Comparison of ENCODE assay signal across 24 cellular contexts in the genomic region with DNA sequence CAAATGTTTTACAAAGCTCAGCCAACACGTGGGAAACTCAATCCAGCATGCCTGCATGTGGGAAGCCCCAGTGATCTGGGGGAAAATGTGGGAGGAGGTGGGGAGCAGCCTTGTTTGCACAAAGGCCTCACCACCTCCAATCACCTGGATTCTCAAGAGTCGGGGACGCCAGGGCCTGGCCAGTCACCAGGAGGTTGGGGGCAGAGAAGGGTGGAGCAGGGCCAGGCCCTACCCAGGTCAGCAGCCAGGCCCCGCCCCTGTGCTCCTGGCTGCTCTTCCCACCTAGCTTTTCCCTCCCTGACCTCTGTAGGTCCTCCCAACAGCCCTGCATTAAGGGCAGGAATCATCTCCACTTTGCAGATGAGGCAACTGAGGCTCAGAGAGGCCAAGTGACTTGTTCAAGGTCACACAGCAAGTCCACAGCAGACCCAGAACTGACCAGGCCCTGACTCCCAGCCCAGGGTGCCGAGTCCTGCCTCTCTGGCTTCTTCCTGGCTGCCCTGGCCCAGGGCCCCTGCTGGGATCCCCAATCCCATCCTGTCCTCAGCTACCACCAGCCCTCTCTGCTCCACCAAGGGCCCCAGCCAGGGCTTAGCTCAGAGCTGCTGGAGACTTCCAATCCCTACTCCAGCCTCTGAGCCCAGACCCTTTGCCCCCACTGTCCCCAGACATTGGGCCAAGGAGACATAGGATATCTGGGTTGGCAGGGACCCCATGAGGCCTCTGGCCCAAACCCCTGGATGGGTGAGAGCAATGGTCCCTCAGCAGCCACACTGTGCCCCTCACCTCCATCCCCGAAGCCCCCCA.
"Had no signal": no experiment of that assay in that cellular context is flagged by ENCODE, and none has a peak within 500 bp of the region (broad histone marks: within the 10 kb centered on the region; RNA-seq: fewer than 3 reads in every experiment).

No MANE protein-coding gene starts in this region.

- H3K4me3 ChIP-seq: MG63, Peyer's patch, SJCRH30 had no signal

- H3K9me3 ChIP-seq: MG63, Peyer's patch, SJCRH30, SK-N-SH had no signal

- H3K4me2 ChIP-seq: SK-N-SH had no signal

- H3K27ac ChIP-seq: Peyer's patch, RWPE1, SJCRH30 had no signal

- H3K27ac Mint-ChIP-seq: activated CD4-positive, alpha-beta memory T cell treated with anti-CD3 and anti-CD28 coated beads for 36 hours; activated CD4-positive, alpha-beta T cell treated with anti-CD3 and anti-CD28 coated beads, Interleukin-2, amount 10 ng/mL, durations not matched to agents 7 days and 5 days; activated naive CD8-positive, alpha-beta T cell; brain; T-helper 2 cell treated with Interferon-gamma antibody and Interleukin-4, amounts not matched to agents 5 μg/mL and 100 μg/mL, for 36 hours had no signal

- H3K9ac ChIP-seq: SK-N-SH had no signal

- H3K36me3 Mint-ChIP-seq: activated CD4-positive, alpha-beta memory T cell treated with anti-CD3 and anti-CD28 coated beads for 36 hours; activated naive CD8-positive, alpha-beta T cell; brain had no signal

- H3K4me1 ChIP-seq: Peyer's patch had no signal

- DNase-seq: activated CD4-positive, alpha-beta memory T cell treated with anti-CD3 and anti-CD28 coated beads for 36 hours; activated CD4-positive, alpha-beta T cell treated with anti-CD3 and anti-CD28 coated beads, Interleukin-2, amount 10 ng/mL, durations not matched to agents 7 days and 5 days; activated CD4-positive, CD25-positive, alpha-beta regulatory T cell; activated CD8-positive, alpha-beta memory T cell treated with anti-CD3 and anti-CD28 coated beads for 24 hours; activated effector memory CD4-positive, alpha-beta T cell treated with anti-CD3 and anti-CD28 coated beads, Interleukin-2, amount 50 U/mL, for 16 hours; activated naive CD4-positive, alpha-beta T cell treated with Interleukin-2 at 50 U/mL for 16 hours; activated T-cell treated with anti-CD3 and anti-CD28 coated beads, Interleukin-2, amount 50 U/mL, for 4 hours; amygdala; MG63; NCI-H1105; NCI-H1436 treated with DMSO at 0.1 percent for 48 hours; NCI-H187 treated with DMSO at 0.1 percent for 48 hours; NCI-H2081 treated with DMSO at 0.1 percent for 48 hours; NCI-H446; NCI-H524; Right ventricle myocardium superior; SJCRH30; SK-N-SH; SW 1271 had no signal

- H3K27me3 ChIP-seq: MG63, Peyer's patch had no signal

- H3K36me3 ChIP-seq: MG63, Peyer's patch, SJCRH30 had no signal

- H3K4me1 Mint-ChIP-seq: activated CD4-positive, alpha-beta T cell treated with anti-CD3 and anti-CD28 coated beads, Interleukin-2, amount 10 ng/mL, durations not matched to agents 7 days and 5 days had no signal

- H3K4me3 Mint-ChIP-seq: activated CD4-positive, alpha-beta memory T cell treated with anti-CD3 and anti-CD28 coated beads for 36 hours; activated CD4-positive, alpha-beta T cell treated with anti-CD3 and anti-CD28 coated beads, Interleukin-2, amount 10 ng/mL, durations not matched to agents 7 days and 5 days; activated naive CD8-positive, alpha-beta T cell; activated T-cell treated with anti-CD3 and anti-CD28 coated beads, Interleukin-2, amount 50 U/mL, for 4 hours; brain; T-helper 2 cell treated with Interferon-gamma antibody and Interleukin-4, amounts not matched to agents 5 μg/mL and 100 μg/mL, for 36 hours had no signal

- ATAC-seq: activated T-cell treated with anti-CD3 and anti-CD28 coated beads, Interleukin-2, amount 50 U/mL, for 4 hours had no signal

- H3K9me3 Mint-ChIP-seq: activated CD4-positive, alpha-beta memory T cell treated with anti-CD3 and anti-CD28 coated beads for 36 hours; activated CD4-positive, alpha-beta T cell treated with anti-CD3 and anti-CD28 coated beads, Interleukin-2, amount 10 ng/mL, durations not matched to agents 7 days and 5 days; activated T-cell treated with anti-CD3 and anti-CD28 coated beads, Interleukin-2, amount 50 U/mL, for 4 hours; T-helper 2 cell treated with Interferon-gamma antibody and Interleukin-4, amounts not matched to agents 5 μg/mL and 100 μg/mL, for 36 hours had no signal
